Comparison of ENCODE assay signal across 1 cellular context in the genomic region with DNA sequence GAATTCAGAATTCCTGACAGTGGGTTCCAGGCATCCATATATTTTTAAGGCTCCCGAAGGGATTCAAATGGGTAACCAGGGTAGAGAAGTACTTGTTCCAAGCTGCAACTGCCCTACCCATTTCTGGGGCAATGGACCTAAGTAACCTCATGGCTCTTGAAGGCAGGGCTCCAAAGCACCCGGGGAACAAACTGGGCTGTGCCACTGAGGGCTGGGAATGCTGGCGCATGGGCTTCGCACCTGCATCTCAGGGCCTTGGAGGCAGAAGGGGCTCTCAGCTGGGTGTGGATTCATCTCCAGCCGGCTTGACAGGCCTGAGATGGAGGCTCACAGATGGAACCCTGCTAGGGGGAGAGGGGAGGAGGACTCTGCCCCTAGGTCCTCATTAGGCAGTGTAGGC.
TF ChIP-seq lines count a peak whose summit lies in the region.

No MANE protein-coding gene starts in this region.

TF ChIP-seq in HepG2, 621 proteins besides CTCF, POLR2A, EP300 and RAD21 (continued from another document):
- TF ChIP-seq FOXP1 (IDR thresholded peaks at IDR 0.05) (no peak), FOXP1 (CRISPR knock-in tag; IDR thresholded peaks at IDR 0.05) (no peak), EED (CRISPR knock-in tag; IDR thresholded peaks at IDR 0.05) (no peak), PAWR (CRISPR knock-in tag; IDR thresholded peaks at IDR 0.05; ENCODE audit: borderline replicate concordance) (no peak), PHF5A (CRISPR knock-in tag; IDR thresholded peaks at IDR 0.05; ENCODE audit: low read depth, unreplicated experiment) (no peak), MTA1 (CRISPR knock-in tag; IDR thresholded peaks at IDR 0.05; ENCODE audit: borderline replicate concordance) (no peak), ZNF720 (CRISPR knock-in tag; IDR thresholded peaks at IDR 0.05) (no peak), ISX (CRISPR knock-in tag; conservative IDR thresholded peaks at IDR 0.05) (no peak), KDM1A (CRISPR knock-in tag; IDR thresholded peaks at IDR 0.05) (no peak)
- TF ChIP-seq, protein P1, sequence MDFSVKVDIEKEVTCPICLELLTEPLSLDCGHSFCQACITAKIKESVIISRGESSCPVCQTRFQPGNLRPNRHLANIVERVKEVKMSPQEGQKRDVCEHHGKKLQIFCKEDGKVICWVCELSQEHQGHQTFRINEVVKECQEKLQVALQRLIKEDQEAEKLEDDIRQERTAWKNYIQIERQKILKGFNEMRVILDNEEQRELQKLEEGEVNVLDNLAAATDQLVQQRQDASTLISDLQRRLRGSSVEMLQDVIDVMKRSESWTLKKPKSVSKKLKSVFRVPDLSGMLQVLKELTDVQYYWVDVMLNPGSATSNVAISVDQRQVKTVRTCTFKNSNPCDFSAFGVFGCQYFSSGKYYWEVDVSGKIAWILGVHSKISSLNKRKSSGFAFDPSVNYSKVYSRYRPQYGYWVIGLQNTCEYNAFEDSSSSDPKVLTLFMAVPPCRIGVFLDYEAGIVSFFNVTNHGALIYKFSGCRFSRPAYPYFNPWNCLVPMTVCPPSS (IDR thresholded peaks at IDR 0.05), result no peak
